In the genomic region with DNA sequence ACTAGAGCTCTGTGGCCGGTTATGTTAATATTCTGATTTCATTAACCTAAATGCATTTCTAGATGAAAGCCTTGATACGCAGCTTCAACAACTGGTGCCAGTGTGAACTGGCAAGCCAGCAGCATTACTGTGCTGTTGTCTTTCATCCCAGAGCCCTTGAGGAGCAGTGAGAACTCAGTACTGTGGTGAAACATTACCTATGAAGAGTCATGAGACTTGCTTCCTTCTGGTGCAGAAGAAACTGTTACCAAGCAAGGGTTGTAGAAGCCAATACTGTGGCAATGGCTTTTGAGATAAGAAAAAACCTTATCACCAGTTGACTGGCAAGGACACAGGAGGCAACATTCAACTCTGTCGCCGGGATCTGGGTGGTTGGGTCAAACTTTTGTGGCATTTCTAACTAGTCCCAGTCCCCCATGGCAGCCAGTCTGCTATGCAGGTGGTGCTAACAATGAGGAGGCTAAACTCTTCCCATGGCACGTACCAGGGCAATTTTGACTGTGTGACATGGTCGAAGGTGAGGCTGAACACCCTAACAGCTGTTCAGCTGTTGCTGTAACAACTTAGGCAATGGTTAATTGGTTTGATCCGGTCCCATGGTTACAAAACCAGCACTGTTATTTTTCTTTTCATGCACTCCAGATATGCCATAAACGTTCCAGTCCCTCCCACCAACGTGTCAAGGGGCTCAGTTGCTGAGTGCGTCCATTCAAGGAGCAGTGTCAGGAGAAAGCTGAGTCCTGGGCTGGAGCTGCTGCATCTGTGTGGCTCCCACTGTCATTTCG, we compare ENCODE assay signal across 1 cellular context.
TF ChIP-seq lines count a peak whose summit lies in the region.

No MANE protein-coding gene starts in this region.

TF ChIP-seq in HepG2, 621 proteins besides CTCF, POLR2A, EP300 and RAD21 (continued from another document and continues in another):
- TF ChIP-seq ZSCAN29 (CRISPR knock-in tag; conservative IDR thresholded peaks at IDR 0.05) (no peak), ZSCAN22 (CRISPR knock-in tag; IDR thresholded peaks at IDR 0.05) (no peak), ZNF782 (CRISPR knock-in tag; IDR thresholded peaks at IDR 0.05; ENCODE audit: borderline replicate concordance) (no peak), ZNF205 (CRISPR knock-in tag; IDR thresholded peaks at IDR 0.05) (no peak), ZMYM3 (CRISPR knock-in tag; IDR thresholded peaks at IDR 0.05) (peak; percentile 34; the same call in 1 of the 2 replicates), ZNF547 (CRISPR knock-in tag; IDR thresholded peaks at IDR 0.05) (no peak), ZNF460 (CRISPR knock-in tag; IDR thresholded peaks at IDR 0.05; ENCODE audit: borderline replicate concordance) (no peak), PRPF4 (IDR thresholded peaks at IDR 0.05; ENCODE audit: low read depth, low read length, poor library complexity, severe bottlenecking) (no peak), AGO1 (IDR thresholded peaks at IDR 0.05; ENCODE audit: low read depth, low read length, poor library complexity, severe bottlenecking) (no peak), TRIM24 (CRISPR knock-in tag; IDR thresholded peaks at IDR 0.05) (0 out of 2 replicates have a peak, but pooled peaks have one; percentile 31), SAP130 (CRISPR knock-in tag; IDR thresholded peaks at IDR 0.05; ENCODE audit: low read depth) (peak; percentile 69), POGZ (CRISPR knock-in tag; IDR thresholded peaks at IDR 0.05) (no peak), ZMAT3 (CRISPR knock-in tag; conservative IDR thresholded peaks at IDR 0.05) (0 out of 2 replicates have a peak, but pooled peaks have one; percentile 36), NRL (CRISPR knock-in tag; IDR thresholded peaks at IDR 0.05; ENCODE audit: borderline replicate concordance) (no peak), KLF16 (CRISPR knock-in tag; IDR thresholded peaks at IDR 0.05) (no peak), ZNF24 (IDR thresholded peaks at IDR 0.05) (no peak), RFXAP (CRISPR knock-in tag; IDR thresholded peaks at IDR 0.05; ENCODE audit: borderline replicate concordance) (peak; percentile 34; the same call in 1 of the 2 replicates), ZNF326 (CRISPR knock-in tag; IDR thresholded peaks at IDR 0.05; ENCODE audit: borderline replicate concordance) (no peak), ZNF557 (CRISPR knock-in tag; IDR thresholded peaks at IDR 0.05) (no peak), SALL1 (CRISPR knock-in tag; IDR thresholded peaks at IDR 0.05) (0 out of 2 replicates have a peak, but pooled peaks have one; percentile 15), RFX1 (IDR thresholded peaks at IDR 0.05) (peak; percentile 48; the same call in 1 of the 2 replicates), HDAC2 (CRISPR knock-in tag; IDR thresholded peaks at IDR 0.05) (peak; percentile 57), MAFG (CRISPR knock-in tag; IDR thresholded peaks at IDR 0.05) (no peak), MXD4 (CRISPR knock-in tag; IDR thresholded peaks at IDR 0.05) (no peak), ZC3H4 (CRISPR knock-in tag; IDR thresholded peaks at IDR 0.05; ENCODE audit: borderline replicate concordance) (no peak), SP4 (CRISPR knock-in tag; IDR thresholded peaks at IDR 0.05) (peak; percentile 54; the same call in 1 of the 2 replicates), CEBPG (CRISPR knock-in tag; IDR thresholded peaks at IDR 0.05) (peak; percentile 72), ZNF367 (CRISPR knock-in tag; IDR thresholded peaks at IDR 0.05; ENCODE audit: borderline replicate concordance) (no peak), PAF1 (CRISPR knock-in tag; IDR thresholded peaks at IDR 0.05) (no peak)
- TF ChIP-seq, protein P1, sequence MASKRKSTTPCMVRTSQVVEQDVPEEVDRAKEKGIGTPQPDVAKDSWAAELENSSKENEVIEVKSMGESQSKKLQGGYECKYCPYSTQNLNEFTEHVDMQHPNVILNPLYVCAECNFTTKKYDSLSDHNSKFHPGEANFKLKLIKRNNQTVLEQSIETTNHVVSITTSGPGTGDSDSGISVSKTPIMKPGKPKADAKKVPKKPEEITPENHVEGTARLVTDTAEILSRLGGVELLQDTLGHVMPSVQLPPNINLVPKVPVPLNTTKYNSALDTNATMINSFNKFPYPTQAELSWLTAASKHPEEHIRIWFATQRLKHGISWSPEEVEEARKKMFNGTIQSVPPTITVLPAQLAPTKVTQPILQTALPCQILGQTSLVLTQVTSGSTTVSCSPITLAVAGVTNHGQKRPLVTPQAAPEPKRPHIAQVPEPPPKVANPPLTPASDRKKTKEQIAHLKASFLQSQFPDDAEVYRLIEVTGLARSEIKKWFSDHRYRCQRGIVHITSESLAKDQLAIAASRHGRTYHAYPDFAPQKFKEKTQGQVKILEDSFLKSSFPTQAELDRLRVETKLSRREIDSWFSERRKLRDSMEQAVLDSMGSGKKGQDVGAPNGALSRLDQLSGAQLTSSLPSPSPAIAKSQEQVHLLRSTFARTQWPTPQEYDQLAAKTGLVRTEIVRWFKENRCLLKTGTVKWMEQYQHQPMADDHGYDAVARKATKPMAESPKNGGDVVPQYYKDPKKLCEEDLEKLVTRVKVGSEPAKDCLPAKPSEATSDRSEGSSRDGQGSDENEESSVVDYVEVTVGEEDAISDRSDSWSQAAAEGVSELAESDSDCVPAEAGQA (IDR thresholded peaks at IDR 0.05; ENCODE audit: low read depth) = no peak
- TF ChIP-seq, protein P1 (CRISPR knock-in tag; IDR thresholded peaks at IDR 0.05; ENCODE audit: borderline replicate concordance) = no peak
- TF ChIP-seq, protein P2, sequence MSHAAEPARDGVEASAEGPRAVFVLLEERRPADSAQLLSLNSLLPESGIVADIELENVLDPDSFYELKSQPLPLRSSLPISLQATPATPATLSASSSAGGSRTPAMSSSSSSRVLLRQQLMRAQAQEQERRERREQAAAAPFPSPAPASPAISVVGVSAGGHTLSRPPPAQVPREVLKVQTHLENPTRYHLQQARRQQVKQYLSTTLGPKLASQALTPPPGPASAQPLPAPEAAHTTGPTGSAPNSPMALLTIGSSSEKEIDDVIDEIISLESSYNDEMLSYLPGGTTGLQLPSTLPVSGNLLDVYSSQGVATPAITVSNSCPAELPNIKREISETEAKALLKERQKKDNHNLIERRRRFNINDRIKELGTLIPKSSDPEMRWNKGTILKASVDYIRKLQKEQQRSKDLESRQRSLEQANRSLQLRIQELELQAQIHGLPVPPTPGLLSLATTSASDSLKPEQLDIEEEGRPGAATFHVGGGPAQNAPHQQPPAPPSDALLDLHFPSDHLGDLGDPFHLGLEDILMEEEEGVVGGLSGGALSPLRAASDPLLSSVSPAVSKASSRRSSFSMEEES (CRISPR knock-in tag; IDR thresholded peaks at IDR 0.05) = no peak
- TF ChIP-seq, protein P3, sequence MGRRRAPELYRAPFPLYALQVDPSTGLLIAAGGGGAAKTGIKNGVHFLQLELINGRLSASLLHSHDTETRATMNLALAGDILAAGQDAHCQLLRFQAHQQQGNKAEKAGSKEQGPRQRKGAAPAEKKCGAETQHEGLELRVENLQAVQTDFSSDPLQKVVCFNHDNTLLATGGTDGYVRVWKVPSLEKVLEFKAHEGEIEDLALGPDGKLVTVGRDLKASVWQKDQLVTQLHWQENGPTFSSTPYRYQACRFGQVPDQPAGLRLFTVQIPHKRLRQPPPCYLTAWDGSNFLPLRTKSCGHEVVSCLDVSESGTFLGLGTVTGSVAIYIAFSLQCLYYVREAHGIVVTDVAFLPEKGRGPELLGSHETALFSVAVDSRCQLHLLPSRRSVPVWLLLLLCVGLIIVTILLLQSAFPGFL (CRISPR knock-in tag; IDR thresholded peaks at IDR 0.05) = no peak
- TF ChIP-seq, protein P4, sequence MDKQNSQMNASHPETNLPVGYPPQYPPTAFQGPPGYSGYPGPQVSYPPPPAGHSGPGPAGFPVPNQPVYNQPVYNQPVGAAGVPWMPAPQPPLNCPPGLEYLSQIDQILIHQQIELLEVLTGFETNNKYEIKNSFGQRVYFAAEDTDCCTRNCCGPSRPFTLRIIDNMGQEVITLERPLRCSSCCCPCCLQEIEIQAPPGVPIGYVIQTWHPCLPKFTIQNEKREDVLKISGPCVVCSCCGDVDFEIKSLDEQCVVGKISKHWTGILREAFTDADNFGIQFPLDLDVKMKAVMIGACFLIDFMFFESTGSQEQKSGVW (CRISPR knock-in tag; IDR thresholded peaks at IDR 0.05; ENCODE audit: borderline replicate concordance) = no peak
- TF ChIP-seq, protein P5, sequence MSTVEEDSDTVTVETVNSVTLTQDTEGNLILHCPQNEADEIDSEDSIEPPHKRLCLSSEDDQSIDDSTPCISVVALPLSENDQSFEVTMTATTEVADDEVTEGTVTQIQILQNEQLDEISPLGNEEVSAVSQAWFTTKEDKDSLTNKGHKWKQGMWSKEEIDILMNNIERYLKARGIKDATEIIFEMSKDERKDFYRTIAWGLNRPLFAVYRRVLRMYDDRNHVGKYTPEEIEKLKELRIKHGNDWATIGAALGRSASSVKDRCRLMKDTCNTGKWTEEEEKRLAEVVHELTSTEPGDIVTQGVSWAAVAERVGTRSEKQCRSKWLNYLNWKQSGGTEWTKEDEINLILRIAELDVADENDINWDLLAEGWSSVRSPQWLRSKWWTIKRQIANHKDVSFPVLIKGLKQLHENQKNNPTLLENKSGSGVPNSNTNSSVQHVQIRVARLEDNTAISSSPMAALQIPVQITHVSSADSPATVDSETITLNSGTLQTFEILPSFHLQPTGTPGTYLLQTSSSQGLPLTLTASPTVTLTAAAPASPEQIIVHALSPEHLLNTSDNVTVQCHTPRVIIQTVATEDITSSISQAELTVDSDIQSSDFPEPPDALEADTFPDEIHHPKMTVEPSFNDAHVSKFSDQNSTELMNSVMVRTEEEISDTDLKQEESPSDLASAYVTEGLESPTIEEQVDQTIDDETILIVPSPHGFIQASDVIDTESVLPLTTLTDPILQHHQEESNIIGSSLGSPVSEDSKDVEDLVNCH (CRISPR knock-in tag; IDR thresholded peaks at IDR 0.05) = no peak
- TF ChIP-seq, protein P6, sequence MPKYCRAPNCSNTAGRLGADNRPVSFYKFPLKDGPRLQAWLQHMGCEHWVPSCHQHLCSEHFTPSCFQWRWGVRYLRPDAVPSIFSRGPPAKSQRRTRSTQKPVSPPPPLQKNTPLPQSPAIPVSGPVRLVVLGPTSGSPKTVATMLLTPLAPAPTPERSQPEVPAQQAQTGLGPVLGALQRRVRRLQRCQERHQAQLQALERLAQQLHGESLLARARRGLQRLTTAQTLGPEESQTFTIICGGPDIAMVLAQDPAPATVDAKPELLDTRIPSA (CRISPR knock-in tag; IDR thresholded peaks at IDR 0.05; ENCODE audit: borderline replicate concordance) = no peak
- TF ChIP-seq, protein P7, sequence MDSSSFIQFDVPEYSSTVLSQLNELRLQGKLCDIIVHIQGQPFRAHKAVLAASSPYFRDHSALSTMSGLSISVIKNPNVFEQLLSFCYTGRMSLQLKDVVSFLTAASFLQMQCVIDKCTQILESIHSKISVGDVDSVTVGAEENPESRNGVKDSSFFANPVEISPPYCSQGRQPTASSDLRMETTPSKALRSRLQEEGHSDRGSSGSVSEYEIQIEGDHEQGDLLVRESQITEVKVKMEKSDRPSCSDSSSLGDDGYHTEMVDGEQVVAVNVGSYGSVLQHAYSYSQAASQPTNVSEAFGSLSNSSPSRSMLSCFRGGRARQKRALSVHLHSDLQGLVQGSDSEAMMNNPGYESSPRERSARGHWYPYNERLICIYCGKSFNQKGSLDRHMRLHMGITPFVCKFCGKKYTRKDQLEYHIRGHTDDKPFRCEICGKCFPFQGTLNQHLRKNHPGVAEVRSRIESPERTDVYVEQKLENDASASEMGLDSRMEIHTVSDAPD (CRISPR knock-in tag; IDR thresholded peaks at IDR 0.05) = no peak
- TF ChIP-seq, protein P8, sequence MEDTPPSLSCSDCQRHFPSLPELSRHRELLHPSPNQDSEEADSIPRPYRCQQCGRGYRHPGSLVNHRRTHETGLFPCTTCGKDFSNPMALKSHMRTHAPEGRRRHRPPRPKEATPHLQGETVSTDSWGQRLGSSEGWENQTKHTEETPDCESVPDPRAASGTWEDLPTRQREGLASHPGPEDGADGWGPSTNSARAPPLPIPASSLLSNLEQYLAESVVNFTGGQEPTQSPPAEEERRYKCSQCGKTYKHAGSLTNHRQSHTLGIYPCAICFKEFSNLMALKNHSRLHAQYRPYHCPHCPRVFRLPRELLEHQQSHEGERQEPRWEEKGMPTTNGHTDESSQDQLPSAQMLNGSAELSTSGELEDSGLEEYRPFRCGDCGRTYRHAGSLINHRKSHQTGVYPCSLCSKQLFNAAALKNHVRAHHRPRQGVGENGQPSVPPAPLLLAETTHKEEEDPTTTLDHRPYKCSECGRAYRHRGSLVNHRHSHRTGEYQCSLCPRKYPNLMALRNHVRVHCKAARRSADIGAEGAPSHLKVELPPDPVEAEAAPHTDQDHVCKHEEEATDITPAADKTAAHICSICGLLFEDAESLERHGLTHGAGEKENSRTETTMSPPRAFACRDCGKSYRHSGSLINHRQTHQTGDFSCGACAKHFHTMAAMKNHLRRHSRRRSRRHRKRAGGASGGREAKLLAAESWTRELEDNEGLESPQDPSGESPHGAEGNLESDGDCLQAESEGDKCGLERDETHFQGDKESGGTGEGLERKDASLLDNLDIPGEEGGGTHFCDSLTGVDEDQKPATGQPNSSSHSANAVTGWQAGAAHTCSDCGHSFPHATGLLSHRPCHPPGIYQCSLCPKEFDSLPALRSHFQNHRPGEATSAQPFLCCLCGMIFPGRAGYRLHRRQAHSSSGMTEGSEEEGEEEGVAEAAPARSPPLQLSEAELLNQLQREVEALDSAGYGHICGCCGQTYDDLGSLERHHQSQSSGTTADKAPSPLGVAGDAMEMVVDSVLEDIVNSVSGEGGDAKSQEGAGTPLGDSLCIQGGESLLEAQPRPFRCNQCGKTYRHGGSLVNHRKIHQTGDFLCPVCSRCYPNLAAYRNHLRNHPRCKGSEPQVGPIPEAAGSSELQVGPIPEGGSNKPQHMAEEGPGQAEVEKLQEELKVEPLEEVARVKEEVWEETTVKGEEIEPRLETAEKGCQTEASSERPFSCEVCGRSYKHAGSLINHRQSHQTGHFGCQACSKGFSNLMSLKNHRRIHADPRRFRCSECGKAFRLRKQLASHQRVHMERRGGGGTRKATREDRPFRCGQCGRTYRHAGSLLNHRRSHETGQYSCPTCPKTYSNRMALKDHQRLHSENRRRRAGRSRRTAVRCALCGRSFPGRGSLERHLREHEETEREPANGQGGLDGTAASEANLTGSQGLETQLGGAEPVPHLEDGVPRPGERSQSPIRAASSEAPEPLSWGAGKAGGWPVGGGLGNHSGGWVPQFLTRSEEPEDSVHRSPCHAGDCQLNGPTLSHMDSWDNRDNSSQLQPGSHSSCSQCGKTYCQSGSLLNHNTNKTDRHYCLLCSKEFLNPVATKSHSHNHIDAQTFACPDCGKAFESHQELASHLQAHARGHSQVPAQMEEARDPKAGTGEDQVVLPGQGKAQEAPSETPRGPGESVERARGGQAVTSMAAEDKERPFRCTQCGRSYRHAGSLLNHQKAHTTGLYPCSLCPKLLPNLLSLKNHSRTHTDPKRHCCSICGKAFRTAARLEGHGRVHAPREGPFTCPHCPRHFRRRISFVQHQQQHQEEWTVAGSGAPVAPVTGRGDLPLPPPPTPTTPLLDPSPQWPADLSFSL (CRISPR knock-in tag; IDR thresholded peaks at IDR 0.05) = no peak
